19 cellular contexts compared by ENCODE assay signal in genomic region chr7:110800984-110801383, GRCh38.
DNase-seq lines count a peak whose midpoint lies in the region; ATAC-seq and TF ChIP-seq lines count a peak whose summit lies in the region.
"Had no signal": no experiment of that assay in that cellular context is flagged by ENCODE, and none has a peak within 500 bp of the region (broad histone marks: within the 10 kb centered on the region; RNA-seq: fewer than 3 reads in every experiment).

No MANE protein-coding gene starts in this region.

- no peak overlapping the region for H2AFZ ChIP-seq in H9 (ENCODE audit: low read length)

- H3K9ac ChIP-seq in H9 (ENCODE audit: extremely low read depth, insufficient read length, low read length): no peak overlapping the region

- H3K4ac ChIP-seq in H9 (ENCODE audit: low read depth, low read length): no peak overlapping the region

- no peaks in the 10 kb centered on the region for H3K36me3 Mint-ChIP-seq in activated T-helper 17 cell treated with anti-CD3 and anti-CD28 coated beads, Interleukin-2, amount 50 U/mL, for 72 hours (ENCODE audit: low read depth)
- H3K36me3 Mint-ChIP-seq in H9 (ENCODE audit: insufficient read depth in 1 of 3, low read depth in 3 of 3): no peaks in the 10 kb centered on the region; a peak in 1 of 7 replicates
- H3K36me3 Mint-ChIP-seq in effector memory CD8-positive, alpha-beta T cell (ENCODE audit: insufficient read depth): no peaks in the 10 kb centered on the region

- peak overlapping the region; percentile 39 for H3K27ac Mint-ChIP-seq in activated T-helper 17 cell treated with anti-CD3 and anti-CD28 coated beads, Interleukin-2, amount 50 U/mL, for 72 hours
- H3K27ac Mint-ChIP-seq in H9: no peak overlapping the region
- H3K27ac Mint-ChIP-seq in effector memory CD8-positive, alpha-beta T cell: no peak overlapping the region
- H3K27ac Mint-ChIP-seq: activated B cell treated with CpG ODN at 0.5 μM for 24 hours; T-helper 1 cell treated with Interleukin-12 subunit alpha and Interleukin-12 subunit beta and Interleukin-4 antibody, amounts not matched to agents 30 μg/mL and 1 μg/mL, for 36 hours had no signal

- no peak overlapping the region for H2BK20ac ChIP-seq in H9 (ENCODE audit: low read depth, low read length, poor library complexity, severe bottlenecking)

- no peaks in the 10 kb centered on the region for H4K20me1 ChIP-seq in H9 (ENCODE audit: control insufficient read depth, insufficient read depth, insufficient read length)

- no peak overlapping the region for H3K4me3 Mint-ChIP-seq in activated T-helper 17 cell treated with anti-CD3 and anti-CD28 coated beads, Interleukin-2, amount 50 U/mL, for 72 hours
- H3K4me3 Mint-ChIP-seq in H9: no peak overlapping the region
- H3K4me3 Mint-ChIP-seq in effector memory CD8-positive, alpha-beta T cell: no peak overlapping the region
- H3K4me3 Mint-ChIP-seq: activated B cell treated with CpG ODN at 0.5 μM for 24 hours; T-helper 1 cell treated with Interleukin-12 subunit alpha and Interleukin-12 subunit beta and Interleukin-4 antibody, amounts not matched to agents 30 μg/mL and 1 μg/mL, for 36 hours had no signal

- H3K18ac ChIP-seq in H9 (ENCODE audit: insufficient read length, low read depth, low read length): no peak overlapping the region

- H3K27ac ChIP-seq in H9 (ENCODE audit: insufficient read length, low read depth, low read length): no peak overlapping the region
- H3K27ac ChIP-seq: esophagus squamous epithelium, left ventricle myocardium inferior, testis had no signal

- peaks cover 9% of the 10 kb centered on the region for H3K4me1 Mint-ChIP-seq in activated T-helper 17 cell treated with anti-CD3 and anti-CD28 coated beads, Interleukin-2, amount 50 U/mL, for 72 hours
- H3K4me1 Mint-ChIP-seq in H9: peaks cover 2 to 12% of the 10 kb centered on the region in 2 experiments
- no peaks in the 10 kb centered on the region for H3K4me1 Mint-ChIP-seq in effector memory CD8-positive, alpha-beta T cell (ENCODE audit: low read depth in 2 of 2)
- H3K4me1 Mint-ChIP-seq: activated B cell treated with CpG ODN at 0.5 μM for 24 hours had no signal

- no peaks in the 10 kb centered on the region for H3K27me3 Mint-ChIP-seq in activated T-helper 17 cell treated with anti-CD3 and anti-CD28 coated beads, Interleukin-2, amount 50 U/mL, for 72 hours
- H3K27me3 Mint-ChIP-seq in H9 (ENCODE audit: low read depth): no peaks in the 10 kb centered on the region
- H3K27me3 Mint-ChIP-seq in effector memory CD8-positive, alpha-beta T cell: no peaks in the 10 kb centered on the region
- H3K27me3 Mint-ChIP-seq: activated B cell treated with CpG ODN at 0.5 μM for 24 hours had no signal

- H3K4me2 ChIP-seq in H9 (ENCODE audit: insufficient read depth, insufficient read length, low read length): no peak overlapping the region

- H4K5ac ChIP-seq in H9 (ENCODE audit: insufficient read length, low read depth, low read length): no peak overlapping the region

- no peak overlapping the region for H3K23ac ChIP-seq in H9 (ENCODE audit: insufficient read length, low read depth, low read length)

- no peak overlapping the region for H2BK5ac ChIP-seq in H9 (ENCODE audit: insufficient read length, low read length)

- no peak overlapping the region for H4K8ac ChIP-seq in H9 (replicated peaks; ENCODE audit: insufficient read length, low read depth, low read length)

- H3K27me3 ChIP-seq in H9 (ENCODE audit: insufficient read depth, low read length): no peaks in the 10 kb centered on the region
- H3K27me3 ChIP-seq: BE2C, esophagus squamous epithelium, testis had no signal

- ATAC-seq in GM18870 (IDR thresholded peaks at IDR 0.05; ENCODE audit: unreplicated experiment) (peak; percentile 59), GM19438 (IDR thresholded peaks at IDR 0.05; ENCODE audit: low read depth, unreplicated experiment) (peak; percentile 66), HG02973 (IDR thresholded peaks at IDR 0.05; ENCODE audit: unreplicated experiment) (peak; percentile 62)
- ATAC-seq in activated T-helper 17 cell treated with anti-CD3 and anti-CD28 coated beads, Interleukin-2, amount 50 U/mL, for 72 hours (replicated peaks): peak; percentile 85
- no peak for ATAC-seq in effector memory CD8-positive, alpha-beta T cell (replicated peaks)
- ATAC-seq: K562 had no signal

- DNase-seq in H9 (no peak), NCI-H2081 treated with DMSO at 0.1 percent for 48 hours (lab: John Stamatoyannopoulos, UW) (no peak)
- DNase-seq in effector memory CD8-positive, alpha-beta T cell: no peak
- DNase-seq: activated B cell treated with CpG ODN at 0.5 μM for 24 hours; activated effector memory CD4-positive, alpha-beta T cell treated with anti-CD3 and anti-CD28 coated beads, Interleukin-2, amount 50 U/mL, for 16 hours; BE2C; effector CD4-positive, alpha-beta T cell; esophagus squamous epithelium; left ventricle myocardium inferior; NCI-H2081; NCI-H510A; stimulated activated CD8-positive, alpha-beta memory T cell treated with anti-CD3 and anti-CD28 coated beads, Interleukin-4, amount 100 ng/mL, for 48 hours; testis had no signal

- H3K14ac ChIP-seq in H9 (ENCODE audit: insufficient read depth, low read length): no peak overlapping the region

- H3K23me2 ChIP-seq in H9 (ENCODE audit: insufficient read length, low read depth, low read length, poor library complexity, severe bottlenecking): no peaks in the 10 kb centered on the region

- H2BK120ac ChIP-seq in H9 (ENCODE audit: low read depth, low read length, poor library complexity, severe bottlenecking): no peak overlapping the region

- H2AK5ac ChIP-seq in H9 (ENCODE audit: insufficient read length, low read length): no peak overlapping the region

- TF ChIP-seq CTCF in H9 (conservative IDR thresholded peaks at IDR 0.05): no peak

- H2BK12ac ChIP-seq in H9 (ENCODE audit: insufficient read length, low read depth, low read length): no peak overlapping the region

- no peaks in the 10 kb centered on the region for H3K9me3 ChIP-seq in H9 (ENCODE audit: control insufficient read depth, low read depth, low read length)
- H3K9me3 ChIP-seq: BE2C, esophagus squamous epithelium, left ventricle myocardium inferior, testis had no signal

- H3K9me3 Mint-ChIP-seq in activated T-helper 17 cell treated with anti-CD3 and anti-CD28 coated beads, Interleukin-2, amount 50 U/mL, for 72 hours: peaks cover 6% of the 10 kb centered on the region
- H3K9me3 Mint-ChIP-seq in H9: no peaks in the 10 kb centered on the region
- H3K9me3 Mint-ChIP-seq in effector memory CD8-positive, alpha-beta T cell: peaks cover 0 to 2% of the 10 kb centered on the region in 2 donors
- H3K9me3 Mint-ChIP-seq: activated B cell treated with CpG ODN at 0.5 μM for 24 hours had no signal

- H3K4me1 ChIP-seq in H9 (ENCODE audit: insufficient read depth, low read length): no peaks in the 10 kb centered on the region
- H3K4me1 ChIP-seq: BE2C, esophagus squamous epithelium, left ventricle myocardium inferior, testis had no signal

- no peaks in the 10 kb centered on the region for H3K79me1 ChIP-seq in H9 (ENCODE audit: insufficient read depth, low read depth, low read length, poor library complexity, severe bottlenecking)

- H3K79me2 ChIP-seq in H9 (ENCODE audit: insufficient read depth, low read length): no peaks in the 10 kb centered on the region

- H4K91ac ChIP-seq in H9 (ENCODE audit: insufficient read length, low read depth, low read length): no peak overlapping the region

- H2BK15ac ChIP-seq in H9 (ENCODE audit: low read depth, low read length): no peak overlapping the region

- no peak overlapping the region for H3T11ph ChIP-seq in H9 (ENCODE audit: low read length)

- H3K56ac ChIP-seq in H9 (ENCODE audit: insufficient read length, low read depth, low read length): no peak overlapping the region
